22 cellular contexts compared by ENCODE assay signal in genomic region chr7:117672433-117672832, GRCh38.
DNase-seq lines count a peak whose midpoint lies in the region; ATAC-seq and TF ChIP-seq lines count a peak whose summit lies in the region.
"Had no signal": no experiment of that assay in that cellular context is flagged by ENCODE, and none has a peak within 500 bp of the region (broad histone marks: within the 10 kb centered on the region; RNA-seq: fewer than 3 reads in every experiment).

No MANE protein-coding gene starts in this region.

- POLR2A ChIA-PET in T-cell (lab: Charles Lee): no interaction called here

- no peaks in the 10 kb centered on the region for H3K27me3 ChIP-seq in body of pancreas
- H3K27me3 ChIP-seq: testis had no signal

- WGBS in body of pancreas, 2 donors: 18 to 24% methylated on average over 1 of the region's 1 CpG

- H3K4me1 Mint-ChIP-seq in progenitor cell of endocrine pancreas (ENCODE audit: low read depth): peaks cover 37% of the 10 kb centered on the region
- no peaks in the 10 kb centered on the region for H3K4me1 Mint-ChIP-seq in T-cell
- no peaks in the 10 kb centered on the region for H3K4me1 Mint-ChIP-seq in activated T-helper 1 cell treated with anti-CD3 and anti-CD28 coated beads, Interleukin-12 subunit alpha, Interleukin-12 subunit beta, Interleukin-2, Interleukin-4 antibody, amounts not matched to agents 30 ng/mL and 10 ng/mL and 1 ng/mL, durations not matched to agents 14 hours and 24 hours and 36 hours (ENCODE audit: low read depth)
- H3K4me1 Mint-ChIP-seq: CD14-positive monocyte had no signal

- H3K4me3 Mint-ChIP-seq in progenitor cell of endocrine pancreas (ENCODE audit: low read depth) (no peak overlapping the region), T-cell (no peak overlapping the region)
- no peak overlapping the region for H3K4me3 Mint-ChIP-seq in activated T-helper 1 cell treated with anti-CD3 and anti-CD28 coated beads, Interleukin-12 subunit alpha, Interleukin-12 subunit beta, Interleukin-2, Interleukin-4 antibody, amounts not matched to agents 30 ng/mL and 10 ng/mL and 1 ng/mL, durations not matched to agents 14 hours and 24 hours and 36 hours
- H3K4me3 Mint-ChIP-seq: activated T-cell treated with anti-CD3 and anti-CD28 coated beads, Interleukin-2, amount 50 U/mL, for 72 hours; CD14-positive monocyte; neural crest cell; T-helper 1 cell treated with Interleukin-12 subunit alpha and Interleukin-12 subunit beta and Interleukin-4 antibody, amounts not matched to agents 30 μg/mL and 1 μg/mL, for 36 hours had no signal

- CTCF ChIA-PET in T-cell (lab: Charles Lee): no interaction called here

- intact Hi-C loops in body of pancreas (cut with DNase I): no loop called here
- intact Hi-C loops in activated T-helper 1 cell treated with anti-CD3 and anti-CD28 coated beads, Interleukin-12 subunit alpha, Interleukin-12 subunit beta, Interleukin-2, Interleukin-4 antibody, amounts not matched to agents 30 ng/mL and 10 ng/mL and 1 ng/mL, durations not matched to agents 14 hours and 24 hours and 36 hours (cut with micrococcal nuclease): no loop called here

- H3K27ac Mint-ChIP-seq in progenitor cell of endocrine pancreas (peak overlapping the region; percentile 82), T-cell (no peak overlapping the region)
- no peak overlapping the region for H3K27ac Mint-ChIP-seq in activated T-helper 1 cell treated with anti-CD3 and anti-CD28 coated beads, Interleukin-12 subunit alpha, Interleukin-12 subunit beta, Interleukin-2, Interleukin-4 antibody, amounts not matched to agents 30 ng/mL and 10 ng/mL and 1 ng/mL, durations not matched to agents 14 hours and 24 hours and 36 hours
- H3K27ac Mint-ChIP-seq: activated T-cell treated with anti-CD3 and anti-CD28 coated beads, Interleukin-2, amount 50 U/mL, for 72 hours; CD14-positive monocyte; T-helper 1 cell treated with Interleukin-12 subunit alpha and Interleukin-12 subunit beta and Interleukin-4 antibody, amounts not matched to agents 30 μg/mL and 1 μg/mL, for 36 hours had no signal

- no peaks in the 10 kb centered on the region for H3K36me3 ChIP-seq in body of pancreas (replicated peaks in 1 of 2; ENCODE audit: insufficient read depth in 1 of 2, low read depth in 2 of 2)
- H3K36me3 ChIP-seq: SJCRH30 had no signal

- peak; percentile 3 for ATAC-seq in body of pancreas
- no peak for ATAC-seq in T-cell (replicated peaks in 1 of 4)
- ATAC-seq: activated T-cell treated with anti-CD3 and anti-CD28 coated beads, Interleukin-2, amount 50 U/mL, for 72 hours; foreskin keratinocyte; HCT116; psoas muscle had no signal

- DNase-seq in DMS53 (lab: John Stamatoyannopoulos, UW): peak; percentile 84
- DNase-seq in NCI-H2029 treated with DMSO at 0.1 percent for 48 hours (lab: John Stamatoyannopoulos, UW): peak; percentile 93
- no peak for DNase-seq in body of pancreas
- no peak for DNase-seq in progenitor cell of endocrine pancreas (ENCODE audit: low spot score, unreplicated experiment)
- no peak for DNase-seq in activated CD4-positive, alpha-beta T cell treated with anti-CD3 and anti-CD28 coated beads, Interleukin-2, amount 50 U/mL, for 4 hours
- no peak for DNase-seq in stimulated activated CD4-positive, alpha-beta T cell treated with anti-CD3 and anti-CD28 coated beads, Interleukin-2, amount 100 ng/mL, for 24 hours
- no peak for DNase-seq in T-cell
- no peak for DNase-seq in activated T-helper 1 cell treated with anti-CD3 and anti-CD28 coated beads, Interleukin-12 subunit alpha, Interleukin-12 subunit beta, Interleukin-2, Interleukin-4 antibody, amounts not matched to agents 30 ng/mL and 10 ng/mL and 1 ng/mL, durations not matched to agents 14 hours and 24 hours and 36 hours (ENCODE audit: low spot score)
- DNase-seq: activated CD4-positive, alpha-beta T cell treated with anti-CD3 and anti-CD28 coated beads for 4 hours; activated naive CD4-positive, alpha-beta T cell treated with anti-CD3 and anti-CD28 coated beads, Interleukin-2, amount 50 U/mL, for 16 hours; activated T-cell treated with anti-CD3 and anti-CD28 coated beads, Interleukin-2, amount 50 U/mL, for 72 hours; DMS 273 treated with DMSO at 0.1 percent for 48 hours; foreskin keratinocyte; NCI-H2081 treated with DMSO at 0.1 percent for 48 hours; NCI-H82; psoas muscle; SJCRH30; testis had no signal

- no peaks in the 10 kb centered on the region for H3K36me3 Mint-ChIP-seq in progenitor cell of endocrine pancreas (ENCODE audit: insufficient read depth)
- no peaks in the 10 kb centered on the region for H3K36me3 Mint-ChIP-seq in T-cell
- H3K36me3 Mint-ChIP-seq in activated T-helper 1 cell treated with anti-CD3 and anti-CD28 coated beads, Interleukin-12 subunit alpha, Interleukin-12 subunit beta, Interleukin-2, Interleukin-4 antibody, amounts not matched to agents 30 ng/mL and 10 ng/mL and 1 ng/mL, durations not matched to agents 14 hours and 24 hours and 36 hours (ENCODE audit: low read depth): no peaks in the 10 kb centered on the region
- H3K36me3 Mint-ChIP-seq: CD14-positive monocyte had no signal

- no peak overlapping the region for H3K4me3 ChIP-seq in body of pancreas
- H3K4me3 ChIP-seq: psoas muscle, SJCRH30, testis had no signal

- no peaks in the 10 kb centered on the region for H3K9me3 Mint-ChIP-seq in progenitor cell of endocrine pancreas (ENCODE audit: low read depth)
- no peaks in the 10 kb centered on the region for H3K9me3 Mint-ChIP-seq in T-cell
- no peaks in the 10 kb centered on the region for H3K9me3 Mint-ChIP-seq in activated T-helper 1 cell treated with anti-CD3 and anti-CD28 coated beads, Interleukin-12 subunit alpha, Interleukin-12 subunit beta, Interleukin-2, Interleukin-4 antibody, amounts not matched to agents 30 ng/mL and 10 ng/mL and 1 ng/mL, durations not matched to agents 14 hours and 24 hours and 36 hours
- H3K9me3 Mint-ChIP-seq: activated T-cell treated with anti-CD3 and anti-CD28 coated beads, Interleukin-2, amount 50 U/mL, for 72 hours; CD14-positive monocyte; neural crest cell; T-helper 1 cell treated with Interleukin-12 subunit alpha and Interleukin-12 subunit beta and Interleukin-4 antibody, amounts not matched to agents 30 μg/mL and 1 μg/mL, for 36 hours had no signal

- H3K27ac ChIP-seq in body of pancreas: peak overlapping the region in 3 of 4 donors; percentile 39 to 66 (median 53)
- H3K27ac ChIP-seq: foreskin keratinocyte, psoas muscle, SJCRH30 had no signal

- H3K4me1 ChIP-seq in body of pancreas: peaks cover 7% of the 10 kb centered on the region
- H3K4me1 ChIP-seq: foreskin keratinocyte, psoas muscle, SJCRH30 had no signal

- TF ChIP-seq CTCF in body of pancreas (IDR thresholded peaks at IDR 0.05) (no peak), progenitor cell of endocrine pancreas (IDR thresholded peaks at IDR 0.05; ENCODE audit: unreplicated experiment) (no peak)

- no peak for TF ChIP-seq POLR2A in body of pancreas (IDR thresholded peaks at IDR 0.05)

- H3K9me3 ChIP-seq in body of pancreas: no peaks in the 10 kb centered on the region
- H3K9me3 ChIP-seq: psoas muscle, SJCRH30, testis had no signal

- H3K27me3 Mint-ChIP-seq in progenitor cell of endocrine pancreas: peaks cover 5% of the 10 kb centered on the region
- no peaks in the 10 kb centered on the region for H3K27me3 Mint-ChIP-seq in T-cell
- peaks cover 2% of the 10 kb centered on the region for H3K27me3 Mint-ChIP-seq in activated T-helper 1 cell treated with anti-CD3 and anti-CD28 coated beads, Interleukin-12 subunit alpha, Interleukin-12 subunit beta, Interleukin-2, Interleukin-4 antibody, amounts not matched to agents 30 ng/mL and 10 ng/mL and 1 ng/mL, durations not matched to agents 14 hours and 24 hours and 36 hours (ENCODE audit: insufficient read depth)

Comparison
In these comparisons a context has a peak if more than half of its experiments do, and no peak if none do; other contexts are left out.
1. DNase-seq: peak in DMS53 (single experiment) and NCI-H2029 treated with DMSO at 0.1 percent for 48 hours (single experiment); none in body of pancreas (0 of 4), progenitor cell of endocrine pancreas (single experiment), activated CD4-positive, alpha-beta T cell treated with anti-CD3 and anti-CD28 coated beads, Interleukin-2, amount 50 U/mL, for 4 hours (0 of 2), stimulated activated CD4-positive, alpha-beta T cell treated with anti-CD3 and anti-CD28 coated beads, Interleukin-2, amount 100 ng/mL, for 24 hours (0 of 2), T-cell (0 of 34) and activated T-helper 1 cell treated with anti-CD3 and anti-CD28 coated beads, Interleukin-12 subunit alpha, Interleukin-12 subunit beta, Interleukin-2, Interleukin-4 antibody, amounts not matched to agents 30 ng/mL and 10 ng/mL and 1 ng/mL, durations not matched to agents 14 hours and 24 hours and 36 hours (single experiment).